15 cellular contexts compared by ENCODE assay signal in genomic region chr10:86359111-86359510, GRCh38. TPM values are rescaled to one million over a fixed set of nuclear protein-coding genes. Genes with fewer than 3 reads are reported as not detected.
DNase-seq lines count a peak whose midpoint lies in the region; ATAC-seq and TF ChIP-seq lines count a peak whose summit lies in the region.
"Had no signal": no experiment of that assay in that cellular context is flagged by ENCODE, and none has a peak within 500 bp of the region (broad histone marks: within the 10 kb centered on the region; RNA-seq: fewer than 3 reads in every experiment).

No MANE protein-coding gene starts in this region.

- H3K79me1 ChIP-seq in trophoblast cell (ENCODE audit: low read length): no peaks in the 10 kb centered on the region

- no peak overlapping the region for H3K4ac ChIP-seq in trophoblast cell (ENCODE audit: low read depth, low read length)

- no peak overlapping the region for H4K8ac ChIP-seq in trophoblast cell (ENCODE audit: low read depth, low read length)

- peak overlapping the region in 43 of 59 donors; percentile 2 to 99 (median 93) for H3K27ac ChIP-seq in dorsolateral prefrontal cortex
- H3K27ac ChIP-seq in upper lobe of right lung: no peak overlapping the region
- H3K27ac ChIP-seq in trophoblast cell (ENCODE audit: low read depth, low read length): no peak overlapping the region
- H3K27ac ChIP-seq: BLaER1 treated with 17β-estradiol and CSF1 and Interleukin-3, amounts not matched to agents 10 nM and 100 nM had no signal

- H3K4me2 ChIP-seq in trophoblast cell (ENCODE audit: low read length): no peak overlapping the region

- no peaks in the 10 kb centered on the region for H3K79me2 ChIP-seq in trophoblast cell (ENCODE audit: control insufficient read depth, insufficient read depth, low read length, poor library complexity)

- H3K36me3 ChIP-seq in upper lobe of right lung: no peaks in the 10 kb centered on the region
- no peaks in the 10 kb centered on the region for H3K36me3 ChIP-seq in trophoblast cell (ENCODE audit: control insufficient read depth in 1 of 2, insufficient read depth in 2 of 2, low read length in 2 of 2)
- H3K36me3 ChIP-seq: BLaER1 treated with 17β-estradiol and CSF1 and Interleukin-3, amounts not matched to agents 10 nM and 100 nM had no signal

- no peak overlapping the region for H2AFZ ChIP-seq in trophoblast cell (ENCODE audit: insufficient read depth, low read length, poor library complexity)

- H3K9ac ChIP-seq in trophoblast cell (ENCODE audit: low read length): no peak overlapping the region
- H3K9ac ChIP-seq: BLaER1 treated with 17β-estradiol and CSF1 and Interleukin-3, amounts not matched to agents 10 nM and 100 nM had no signal

- peaks cover 0 to 1% (median 0%) of the 10 kb centered on the region in 45 donors for H3K27me3 ChIP-seq in dorsolateral prefrontal cortex
- H3K27me3 ChIP-seq in upper lobe of right lung: peaks cover 13% of the 10 kb centered on the region
- peaks cover 25% of the 10 kb centered on the region for H3K27me3 ChIP-seq in trophoblast cell (ENCODE audit: insufficient read depth, low read length)

- no CpG with 5 or more reads among the region's 7 CpGs for WGBS in trophoblast cell (ENCODE audit: extremely low coverage, insufficient coverage, insufficient read length)

- H3K23ac ChIP-seq in trophoblast cell (ENCODE audit: low read length): no peak overlapping the region

- ATAC-seq in left cardiac atrium (no peak), upper lobe of right lung (no peak), HG02623 (IDR thresholded peaks at IDR 0.05; ENCODE audit: unreplicated experiment) (no peak), HG03520 (IDR thresholded peaks at IDR 0.05; ENCODE audit: unreplicated experiment) (no peak)
- ATAC-seq: HCT116, HepG2 had no signal

- no peaks in the 10 kb centered on the region for H3K9me3 ChIP-seq in upper lobe of right lung
- peaks cover 5% of the 10 kb centered on the region for H3K9me3 ChIP-seq in trophoblast cell (ENCODE audit: insufficient read depth, low read depth, low read length)

- H2BK5ac ChIP-seq in trophoblast cell (ENCODE audit: low read depth, low read length, poor library complexity): no peak overlapping the region

- no peak overlapping the region for H3K4me3 ChIP-seq in dorsolateral prefrontal cortex
- no peak overlapping the region for H3K4me3 ChIP-seq in upper lobe of right lung
- H3K4me3 ChIP-seq in trophoblast cell (ENCODE audit: low read depth, low read length): no peak overlapping the region
- H3K4me3 ChIP-seq: BLaER1 treated with 17β-estradiol and CSF1 and Interleukin-3, amounts not matched to agents 10 nM and 100 nM had no signal

- no peak overlapping the region for H3K14ac ChIP-seq in trophoblast cell (ENCODE audit: low read length)

- no peak overlapping the region for H2BK12ac ChIP-seq in trophoblast cell (ENCODE audit: low read length)

- DNase-seq in cardiac septum (ENCODE audit: low spot score) (peak; percentile 60), left cardiac atrium (no peak), dorsolateral prefrontal cortex (peak in 4 of 10 donors; percentile 1 to 7 (median 2)), posterior vena cava (ENCODE audit: low spot score) (peak; percentile 29), upper lobe of right lung (peak; percentile 6), trophoblast cell (no peak)
- DNase-seq: ACHN; CD4-positive, CD25-positive, alpha-beta regulatory T cell; DMS53; GF-D8 had no signal

- no peaks in the 10 kb centered on the region for H3K4me1 ChIP-seq in upper lobe of right lung
- peaks cover 3 to 4% of the 10 kb centered on the region in 2 experiments for H3K4me1 ChIP-seq in trophoblast cell (ENCODE audit: control insufficient read depth in 1 of 2, insufficient read depth in 2 of 2, low read length in 2 of 2)

- intact Hi-C loops in cardiac septum (cut with DNase I) (no loop called here), left cardiac atrium (cut with DNase I) (no loop called here), dorsolateral prefrontal cortex (cut with DNase I) (loop anchor here in 1 of 2 donors (5.0 kb wide), 1 partner anchor 272 kb away; no protein-coding TSS in a partner anchor), posterior vena cava (cut with DNase I) (no loop called here), upper lobe of right lung (cut with DNase I) (no loop called here)

- TF ChIP-seq CTCF in dorsolateral prefrontal cortex (IDR thresholded peaks at IDR 0.05 in 54 of 56, conservative IDR thresholded peaks at IDR 0.05 in 2 of 56; ENCODE audit: low read depth in 1 of 56, partially characterized antibody in 56 of 56) (no peak), upper lobe of right lung (IDR thresholded peaks at IDR 0.05) (no peak)

- H3K18ac ChIP-seq in trophoblast cell (ENCODE audit: low read length): no peak overlapping the region

- no peak overlapping the region for H2AK5ac ChIP-seq in trophoblast cell (ENCODE audit: low read length)

- H4K91ac ChIP-seq in trophoblast cell (ENCODE audit: low read depth, low read length): no peak overlapping the region

- H2BK120ac ChIP-seq in trophoblast cell (ENCODE audit: insufficient read depth, low read length, poor library complexity): no peak overlapping the region

- H4K12ac ChIP-seq in trophoblast cell (ENCODE audit: low read depth, low read length): no peak overlapping the region

RNA-seq across cellular contexts. Expression of gene GRID1, which starts 7.5 kb away (rescaled TPM):
- 3.0 TPM for total RNA-seq in cardiac septum
- under 1 TPM; 0.52 to 0.59 TPM for total RNA-seq in left cardiac atrium
- total RNA-seq in dorsolateral prefrontal cortex: 10 to 100 TPM; 34.8 to 69.0 (median 50.5) TPM
- total RNA-seq in posterior vena cava: 1 to 10 TPM; 4.4 to 5.6 TPM
- 3.0 TPM for total RNA-seq in upper lobe of right lung
- polyA plus RNA-seq in trophoblast cell (2013): 0.15 and 0.32 TPM in 2 replicates
- total RNA-seq: CD4-positive, CD25-positive, alpha-beta regulatory T cell; HepG2 had no signal
- polyA plus RNA-seq: CD4-positive, CD25-positive, alpha-beta regulatory T cell had no signal

Comparison
In these comparisons a context has a peak if more than half of its experiments do, and no peak if none do; other contexts are left out.
1. DNase-seq: peak in cardiac septum (single experiment), posterior vena cava (single experiment) and upper lobe of right lung (single experiment); none in left cardiac atrium (single experiment) and trophoblast cell (0 of 2).
2. H3K27ac ChIP-seq: peak in dorsolateral prefrontal cortex (43 of 59); none in upper lobe of right lung (single experiment) and trophoblast cell (single experiment).